Comparison of ENCODE assay signal across 14 cellular contexts in the genomic region with DNA sequence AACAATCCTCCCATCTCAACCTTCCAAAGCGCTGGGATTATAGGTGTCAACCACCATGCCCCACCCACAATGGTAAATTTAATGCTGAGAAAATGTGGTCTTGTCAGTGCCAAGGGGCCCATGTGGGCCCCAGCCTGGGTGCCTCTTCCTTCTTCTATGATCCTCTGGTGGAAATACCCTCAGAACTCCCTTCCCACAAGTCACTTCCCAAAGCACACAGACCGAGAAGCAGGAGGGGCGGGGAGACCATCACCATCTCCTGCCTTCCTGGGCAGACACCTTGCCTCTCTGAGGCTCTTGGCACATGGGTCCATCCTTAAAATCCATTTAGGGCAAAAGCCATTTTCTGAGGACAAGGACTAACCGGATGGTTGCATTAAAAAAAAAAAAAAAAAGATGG. TPM values are rescaled to one million over a fixed set of nuclear protein-coding genes. Genes with fewer than 3 reads are reported as not detected.
A peak's percentile ranks its signal among the peaks of the same experiment; 100 is the strongest.
DNase-seq lines count a peak whose midpoint lies in the region; ATAC-seq and TF ChIP-seq lines count a peak whose summit lies in the region.
"Had no signal": no experiment of that assay in that cellular context is flagged by ENCODE, and none has a peak within 500 bp of the region (broad histone marks: within the 10 kb centered on the region; RNA-seq: fewer than 3 reads in every experiment).

No MANE protein-coding gene starts in this region.

- H3K9me2 ChIP-seq in hepatocyte (replicated peaks; ENCODE audit: insufficient read depth), result no peaks in the 10 kb centered on the region

- DNase-seq in CD1c-positive myeloid dendritic cell (ENCODE audit: extremely low spot score) (peak; percentile 37), GM12865 (ENCODE audit: low read depth) (peak; percentile 37), hepatocyte (ENCODE audit: low spot score) (no peak)
- DNase-seq in naive thymus-derived CD8-positive, alpha-beta T cell, result no peak
- DNase-seq in stimulated activated CD4-positive, alpha-beta T cell treated with anti-CD3 and anti-CD28 coated beads, Interleukin-4, amount 100 ng/mL, for 1 hour, result no peak
- DNase-seq: DND-41, endodermal cell, hippocampal formation, NCI-H1930, NCI-H510A, SHP77 treated with DMSO at 0.1 percent for 48 hours had no signal

- H3K79me2 ChIP-seq in hepatocyte, result peaks cover 2% of the 10 kb centered on the region

- H3K27me3 Mint-ChIP-seq in activated T-helper 17 cell treated with anti-CD3 and anti-CD28 coated beads, Interleukin-2, amount 50 U/mL, for 72 hours, result no peaks in the 10 kb centered on the region
- no peaks in the 10 kb centered on the region for H3K27me3 Mint-ChIP-seq in naive thymus-derived CD8-positive, alpha-beta T cell

- H4K20me1 ChIP-seq in hepatocyte (ENCODE audit: insufficient read depth, poor library complexity, severe bottlenecking), result no peaks in the 10 kb centered on the region

- no peaks in the 10 kb centered on the region for H3K27me3 ChIP-seq in hepatocyte
- H3K27me3 ChIP-seq: pancreas had no signal

- peaks cover 39% of the 10 kb centered on the region for H3K4me1 Mint-ChIP-seq in activated T-helper 17 cell treated with anti-CD3 and anti-CD28 coated beads, Interleukin-2, amount 50 U/mL, for 72 hours
- peaks cover 55 to 98% (median 93%) of the 10 kb centered on the region in 4 donors for H3K4me1 Mint-ChIP-seq in naive thymus-derived CD8-positive, alpha-beta T cell

- H3K4me1 ChIP-seq in hepatocyte (ENCODE audit: insufficient read depth), result peaks cover 40% of the 10 kb centered on the region

- H3K4me3 Mint-ChIP-seq in activated T-helper 17 cell treated with anti-CD3 and anti-CD28 coated beads, Interleukin-2, amount 50 U/mL, for 72 hours, result peak overlapping the region; percentile 66
- H3K4me3 Mint-ChIP-seq in naive thymus-derived CD8-positive, alpha-beta T cell, result peak overlapping the region; percentile 5 to 85 (median 76)
- H3K4me3 Mint-ChIP-seq: endodermal cell had no signal

- peaks cover 7% of the 10 kb centered on the region for H3K36me3 Mint-ChIP-seq in activated T-helper 17 cell treated with anti-CD3 and anti-CD28 coated beads, Interleukin-2, amount 50 U/mL, for 72 hours (ENCODE audit: low read depth)
- H3K36me3 Mint-ChIP-seq in naive thymus-derived CD8-positive, alpha-beta T cell, result peaks cover 0 to 20% (median 7%) of the 10 kb centered on the region in 3 donors

- H3K9me3 Mint-ChIP-seq in activated T-helper 17 cell treated with anti-CD3 and anti-CD28 coated beads, Interleukin-2, amount 50 U/mL, for 72 hours, result no peaks in the 10 kb centered on the region
- no peaks in the 10 kb centered on the region for H3K9me3 Mint-ChIP-seq in naive thymus-derived CD8-positive, alpha-beta T cell
- H3K9me3 Mint-ChIP-seq: endodermal cell had no signal

- no peak overlapping the region for H2AFZ ChIP-seq in hepatocyte

- no peak overlapping the region for H3K4me2 ChIP-seq in hepatocyte

- TF ChIP-seq CTCF in GM12865 (IDR thresholded peaks at IDR 0.05; ENCODE audit: insufficient read depth, low read depth, low read length, missing control alignments) (no peak), hepatocyte (IDR thresholded peaks at IDR 0.05; ENCODE audit: poor library complexity) (no peak)

- no peak overlapping the region for H3K4me3 ChIP-seq in GM12865 (ENCODE audit: low read depth, low read length)
- H3K4me3 ChIP-seq in hepatocyte, result no peak overlapping the region
- H3K4me3 ChIP-seq: pancreas had no signal

- H3K27ac ChIP-seq in hepatocyte, result no peak overlapping the region
- H3K27ac ChIP-seq: pancreas had no signal

- peak overlapping the region; percentile 82 for H3K27ac Mint-ChIP-seq in activated T-helper 17 cell treated with anti-CD3 and anti-CD28 coated beads, Interleukin-2, amount 50 U/mL, for 72 hours
- H3K27ac Mint-ChIP-seq in naive thymus-derived CD8-positive, alpha-beta T cell, result peak overlapping the region; percentile 90 to 100 (median 96)
- H3K27ac Mint-ChIP-seq: endodermal cell had no signal

- 95% methylated on average over 4 of the region's 4 CpGs for WGBS in hepatocyte (ENCODE audit: low lambda C conversion rate, missing lambda C conversion rate)

- H3K9me3 ChIP-seq in hepatocyte (ENCODE audit: low read depth), result no peaks in the 10 kb centered on the region
- H3K9me3 ChIP-seq: pancreas had no signal

- POLR2A ChIA-PET in naive thymus-derived CD8-positive, alpha-beta T cell (lab: Charles Lee), result interaction anchor here (0.7 to 29.2 kb wide), 8 partner anchors 7 to 127 kb away, joined by 3 to 883 read pairs (median 6); no protein-coding TSS in a partner anchor

- ATAC-seq in activated T-helper 17 cell treated with anti-CD3 and anti-CD28 coated beads, Interleukin-2, amount 50 U/mL, for 72 hours (replicated peaks), result peak; percentile 27
- no peak for ATAC-seq in naive thymus-derived CD8-positive, alpha-beta T cell
- no peak for ATAC-seq in HG02571 (IDR thresholded peaks at IDR 0.05; ENCODE audit: unreplicated experiment)

- no peaks in the 10 kb centered on the region for H3K36me3 ChIP-seq in hepatocyte (replicated peaks; ENCODE audit: insufficient read depth, low read depth)
- H3K36me3 ChIP-seq: pancreas had no signal

RNA-seq across cellular contexts. Expression of a gene that starts 59.0 kb away (rescaled TPM):
- total RNA-seq in activated T-helper 17 cell treated with anti-CD3 and anti-CD28 coated beads, Interleukin-2, amount 50 U/mL, for 72 hours, result 10 to 100 TPM in 1 of 2 donors, 1 to 10 TPM in 1; 9.9 to 28.5 TPM
- total RNA-seq in naive thymus-derived CD8-positive, alpha-beta T cell, result 10 to 100 TPM; 65.7 to 66.1 TPM
- 10 to 100 TPM; 10.0 to 21.5 (median 14.2) TPM for polyA plus RNA-seq in naive thymus-derived CD8-positive, alpha-beta T cell
- 34.3 and 35.6 TPM in 2 replicates for total RNA-seq in hepatocyte
- 42.9 and 44.2 TPM in 2 replicates for polyA plus RNA-seq in hepatocyte

Comparison
In these comparisons a context has a peak if more than half of its experiments do, and no peak if none do; other contexts are left out.
1. DNase-seq: peak in CD1c-positive myeloid dendritic cell (single experiment) and GM12865 (single experiment); none in naive thymus-derived CD8-positive, alpha-beta T cell (0 of 10), stimulated activated CD4-positive, alpha-beta T cell treated with anti-CD3 and anti-CD28 coated beads, Interleukin-4, amount 100 ng/mL, for 1 hour (single experiment) and hepatocyte (single experiment).